In genomic region chr9:16325966-16326365, GRCh38 we compare ENCODE assay signal across 4 cellular contexts.
"Had no signal": no experiment of that assay in that cellular context is flagged by ENCODE, and none has a peak within 500 bp of the region (broad histone marks: within the 10 kb centered on the region; RNA-seq: fewer than 3 reads in every experiment).

No MANE protein-coding gene starts in this region.

- H3K4me1 Mint-ChIP-seq: GM23338 had no signal

- H3K4me3 ChIP-seq: GM23338 had no signal

- H3K27ac Mint-ChIP-seq: GM23338, H9 had no signal

- H3K4me3 Mint-ChIP-seq: GM23338, H9 had no signal

- H3K9me3 Mint-ChIP-seq: GM23338, H9 had no signal

- ATAC-seq: GM23338 had no signal

- DNase-seq: H9, HCEC 1CT, IMR-90 had no signal
